In the genomic region with DNA sequence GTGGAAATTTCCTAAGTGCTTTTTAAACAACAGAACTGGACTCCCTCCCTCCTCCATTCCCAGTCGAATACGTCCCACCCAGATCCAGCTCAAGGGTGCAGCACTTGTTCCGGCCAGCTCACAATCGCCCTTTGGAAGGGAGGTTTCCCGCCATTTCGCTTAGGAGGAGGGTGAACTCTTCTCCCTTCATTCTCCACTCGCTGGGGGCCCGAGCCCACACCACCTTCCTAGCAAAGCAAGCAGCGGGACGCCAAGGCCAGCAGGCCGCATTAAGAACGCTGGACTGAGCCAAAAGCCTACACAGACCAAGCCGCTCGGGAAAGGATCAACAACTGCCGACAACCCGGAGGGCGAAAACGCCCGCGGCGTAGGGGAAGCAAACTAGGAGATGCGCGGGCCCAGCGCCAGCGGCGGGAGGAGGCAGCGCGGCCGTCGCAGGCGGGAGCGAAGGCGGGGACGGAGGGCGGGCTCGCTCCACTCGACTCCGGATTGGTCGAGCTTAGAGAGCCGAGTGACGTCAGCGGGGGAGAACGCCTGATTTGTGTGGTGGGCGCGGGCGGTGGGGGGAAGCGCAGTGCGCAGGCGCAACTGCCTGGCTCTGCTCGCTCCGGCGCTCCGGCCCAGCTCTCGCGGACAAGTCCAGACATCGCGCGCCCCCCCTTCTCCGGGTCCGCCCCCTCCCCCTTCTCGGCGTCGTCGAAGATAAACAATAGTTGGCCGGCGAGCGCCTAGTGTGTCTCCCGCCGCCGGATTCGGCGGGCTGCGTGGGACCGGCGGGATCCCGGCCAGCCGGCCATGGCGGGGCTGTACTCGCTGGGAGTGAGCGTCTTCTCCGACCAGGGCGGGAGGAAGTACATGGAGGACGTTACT, we compare ENCODE assay signal across 2 cellular contexts.
TF ChIP-seq lines count a peak whose summit lies in the region.

A gene (plus strand): TSS at position 574 of the 870 bp plus-strand sequence. CDS start 222 bp downstream, at position 796.

TF ChIP-seq in IMR-90, 13 proteins besides CTCF, POLR2A, EP300 and RAD21:
- TF ChIP-seq MXI1 (IDR thresholded peaks at IDR 0.05; ENCODE audit: borderline replicate concordance, low read depth, low read length) (peak; percentile 60; the same call in 1 of the 2 replicates), MAZ (IDR thresholded peaks at IDR 0.05; ENCODE audit: borderline replicate concordance, low read depth, low read length) (peak; percentile 71), RCOR1 (IDR thresholded peaks at IDR 0.05; ENCODE audit: insufficient replicate concordance, low read length) (no peak), NFE2L2 (IDR thresholded peaks at IDR 0.05; ENCODE audit: low read depth, low read length) (no peak), SMC3 (IDR thresholded peaks at IDR 0.05; ENCODE audit: low read depth, low read length) (no peak), RFX5 (IDR thresholded peaks at IDR 0.05; ENCODE audit: low read depth, low read length) (no peak), BHLHE40 (IDR thresholded peaks at IDR 0.05; ENCODE audit: low read depth, low read length) (no peak)
- TF ChIP-seq, protein P1, sequence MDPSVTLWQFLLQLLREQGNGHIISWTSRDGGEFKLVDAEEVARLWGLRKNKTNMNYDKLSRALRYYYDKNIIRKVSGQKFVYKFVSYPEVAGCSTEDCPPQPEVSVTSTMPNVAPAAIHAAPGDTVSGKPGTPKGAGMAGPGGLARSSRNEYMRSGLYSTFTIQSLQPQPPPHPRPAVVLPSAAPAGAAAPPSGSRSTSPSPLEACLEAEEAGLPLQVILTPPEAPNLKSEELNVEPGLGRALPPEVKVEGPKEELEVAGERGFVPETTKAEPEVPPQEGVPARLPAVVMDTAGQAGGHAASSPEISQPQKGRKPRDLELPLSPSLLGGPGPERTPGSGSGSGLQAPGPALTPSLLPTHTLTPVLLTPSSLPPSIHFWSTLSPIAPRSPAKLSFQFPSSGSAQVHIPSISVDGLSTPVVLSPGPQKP (IDR thresholded peaks at IDR 0.05; ENCODE audit: borderline replicate concordance, low read depth, low read length), result no peak
TF ChIP-seq in IMR-90: peak in this region for 2.

TF ChIP-seq in endothelial cell of umbilical vein, 7 proteins besides CTCF, POLR2A, EP300 and RAD21:
- TF ChIP-seq POLR2AphosphoS5 (IDR thresholded peaks at IDR 0.05; ENCODE audit: insufficient read depth, low read depth, low read length), result peak; percentile 90
- TF ChIP-seq JUN (IDR thresholded peaks at IDR 0.05; ENCODE audit: borderline replicate concordance, insufficient read depth, insufficient read length, low read depth), result peak; percentile 24
- TF ChIP-seq MYC (IDR thresholded peaks at IDR 0.05; ENCODE audit: low read depth, low read length), result no peak
